ENCODE assay signal across 10 cellular contexts in the genomic region with DNA sequence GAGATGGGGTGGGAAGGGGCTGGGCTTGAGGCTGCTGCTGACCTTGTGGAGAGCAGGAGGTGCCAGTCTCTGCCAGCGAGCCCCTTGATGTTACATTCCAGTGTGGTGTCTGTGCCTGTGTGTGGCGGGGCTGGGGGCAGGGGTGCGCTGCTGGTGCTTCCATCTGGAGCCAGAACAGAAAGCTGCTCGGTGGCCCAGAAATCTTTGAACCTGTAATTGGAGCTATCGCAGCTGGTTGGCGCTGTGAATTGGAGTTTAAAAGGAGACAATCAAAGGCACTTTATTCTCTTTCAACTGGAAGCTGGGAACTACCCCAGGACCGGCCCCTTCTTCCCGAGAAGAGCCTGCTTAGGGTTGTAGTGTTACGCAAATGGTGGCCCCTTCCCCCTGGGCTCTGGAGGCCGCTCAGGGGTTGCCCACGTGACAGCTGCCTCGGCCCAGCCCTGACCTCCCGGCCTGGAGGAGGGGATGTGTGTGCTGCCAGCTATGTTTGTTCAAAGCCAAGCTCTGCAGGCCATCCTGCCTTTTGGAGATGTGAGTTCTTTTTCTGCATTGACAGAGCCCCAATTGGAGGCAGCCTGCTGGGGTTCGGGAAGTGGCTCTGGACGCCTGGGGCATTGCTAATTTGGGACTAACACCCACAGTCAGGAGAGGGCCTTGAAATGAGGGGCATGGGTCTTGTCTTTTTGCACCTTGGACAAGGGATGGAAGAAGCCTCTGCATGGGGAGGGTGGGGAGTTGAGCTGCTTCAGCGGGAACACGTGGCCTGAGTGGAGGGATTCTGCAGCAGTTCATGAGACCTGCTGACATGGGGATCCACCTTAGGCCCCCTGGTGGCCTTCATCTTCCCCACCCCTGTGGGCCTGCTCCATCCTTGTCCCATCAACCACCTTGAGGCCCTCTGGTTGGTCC. TPM values are rescaled to one million over a fixed set of nuclear protein-coding genes. Genes with fewer than 3 reads are reported as not detected.
DNase-seq lines count a peak whose midpoint lies in the region; ATAC-seq and TF ChIP-seq lines count a peak whose summit lies in the region.
"Had no signal": no experiment of that assay in that cellular context is flagged by ENCODE, and none has a peak within 500 bp of the region (broad histone marks: within the 10 kb centered on the region; RNA-seq: fewer than 3 reads in every experiment).

No MANE protein-coding gene starts in this region.

- intact Hi-C loops in right lobe of liver (cut with DNase I) = no loop called here
- intact Hi-C loops in upper lobe of right lung (cut with DNase I) = no loop called here

- H3K27me3 ChIP-seq in right lobe of liver = no peaks in the 10 kb centered on the region
- H3K27me3 ChIP-seq in upper lobe of right lung = no peaks in the 10 kb centered on the region

- H3K4me3 ChIP-seq in epithelial cell of esophagus (ENCODE audit: low read length) (no peak overlapping the region), right lobe of liver (peak overlapping the region in 1 of 3 donors; percentile 20), upper lobe of right lung (no peak overlapping the region)

- TF ChIP-seq CTCF in epithelial cell of esophagus (IDR thresholded peaks at IDR 0.05; ENCODE audit: insufficient read depth, low read depth, low read length, missing control alignments) (peak; percentile 38), right lobe of liver (IDR thresholded peaks at IDR 0.05) (peak; percentile 40 to 56 (median 50)), upper lobe of right lung (IDR thresholded peaks at IDR 0.05) (peak; percentile 40)

- ATAC-seq in right lobe of liver (peak; percentile 88 to 91 (median 90)), upper lobe of right lung (peak; percentile 85)

- H3K9me3 ChIP-seq in right lobe of liver = no peaks in the 10 kb centered on the region
- no peaks in the 10 kb centered on the region for H3K9me3 ChIP-seq in upper lobe of right lung
- H3K9me3 ChIP-seq: neutrophil had no signal

- DNase-seq in NCI-H82 (lab: John Stamatoyannopoulos, UW) = peak; percentile 12
- no peak for DNase-seq in NCI-H82 treated with DMSO at 0.1 percent for 48 hours (lab: John Stamatoyannopoulos, UW; ENCODE audit: unreplicated experiment)
- DNase-seq in epithelial cell of esophagus (ENCODE audit: low read depth) = peak; percentile 25
- peak; percentile 74 to 90 (median 88) for DNase-seq in right lobe of liver
- peak; percentile 71 for DNase-seq in upper lobe of right lung
- no peak for DNase-seq in NCI-H2107 (lab: John Stamatoyannopoulos, UW)
- DNase-seq in NCI-H1930 (lab: John Stamatoyannopoulos, UW) = no peak
- DNase-seq in activated effector memory CD4-positive, alpha-beta T cell treated with Interleukin-2 at 50 U/mL for 16 hours = no peak
- DNase-seq: activated T-cell treated with anti-CD3 and anti-CD28 coated beads, Interleukin-2, amount 50 U/mL, for 48 hours had no signal

- 16% methylated on average over 9 of the region's 17 CpGs for WGBS in right lobe of liver (ENCODE audit: insufficient coverage, low coverage, low lambda C conversion rate, missing lambda C conversion rate)

- H3K27ac ChIP-seq in right lobe of liver (peak overlapping the region in 2 of 3 donors; percentile 16 to 71), upper lobe of right lung (peak overlapping the region; percentile 68)
- H3K27ac ChIP-seq: neutrophil had no signal

- H3K4me1 ChIP-seq in right lobe of liver = peaks cover 0 to 27% (median 12%) of the 10 kb centered on the region in 4 donors
- peaks cover 17% of the 10 kb centered on the region for H3K4me1 ChIP-seq in upper lobe of right lung

- H3K36me3 ChIP-seq in right lobe of liver (no peaks in the 10 kb centered on the region), upper lobe of right lung (no peaks in the 10 kb centered on the region)
- H3K36me3 ChIP-seq: neutrophil had no signal

- TF ChIP-seq POLR2A in right lobe of liver (IDR thresholded peaks at IDR 0.05) = no peak

RNA-seq across cellular contexts. Expression of a gene that starts 14.0 kb away (rescaled TPM):
- total RNA-seq in right lobe of liver (10 to 100 TPM; 20.8 to 47.3 (median 38.6) TPM), upper lobe of right lung (46.4 TPM)

RNA-seq across cellular contexts. Expression of a gene that starts 30.7 kb away (rescaled TPM):
- total RNA-seq in right lobe of liver (10 to 100 TPM in 5 of 6 experiments, 1 to 10 TPM in 1; 9.7 to 16.0 (median 14.8) TPM), upper lobe of right lung (59.9 TPM)

RNA-seq across cellular contexts. Expression of a gene that starts 41.4 kb away (rescaled TPM):
- 1 to 10 TPM in 1 of 6 experiments, under 1 TPM in 5; 0.15 to 1.7 (median 0.45) TPM for total RNA-seq in right lobe of liver
- total RNA-seq in upper lobe of right lung = 2.6 TPM

RNA-seq across cellular contexts. Expression of a gene that starts 59.3 kb away (rescaled TPM):
- 10 to 100 TPM; 10.9 to 43.4 (median 26.7) TPM for total RNA-seq in right lobe of liver
- 66.7 TPM for total RNA-seq in upper lobe of right lung

Comparison
In these comparisons a context has a peak if more than half of its experiments do, and no peak if none do; other contexts are left out.
1. DNase-seq: peak in NCI-H82 (single experiment), epithelial cell of esophagus (single experiment), right lobe of liver (3 of 3) and upper lobe of right lung (single experiment); none in NCI-H82 treated with DMSO at 0.1 percent for 48 hours (single experiment), NCI-H2107 (single experiment), NCI-H1930 (0 of 2) and activated effector memory CD4-positive, alpha-beta T cell treated with Interleukin-2 at 50 U/mL for 16 hours (single experiment).
2. Peak in every context shown above with its lines, with median percentiles within 50 percentile points of each other: CTCF ChIP-seq.